Comparison of ENCODE assay signal across 37 cellular contexts in genomic region chr1:158208717-158209116, GRCh38. TPM values are rescaled to one million over a fixed set of nuclear protein-coding genes. Genes with fewer than 3 reads are reported as not detected.
"Had no signal": no experiment of that assay in that cellular context is flagged by ENCODE, and none has a peak within 500 bp of the region (broad histone marks: within the 10 kb centered on the region; RNA-seq: fewer than 3 reads in every experiment).

No MANE protein-coding gene starts in this region.

- H3K9me3 Mint-ChIP-seq: activated CD4-positive, alpha-beta T cell treated with anti-CD3 and anti-CD28 coated beads, Interleukin-2, amount 10 ng/mL, durations not matched to agents 7 days and 5 days; activated CD8-positive, alpha-beta T cell treated with anti-CD3 and anti-CD28 coated beads for 36 hours; activated T-cell treated with anti-CD3 and anti-CD28 coated beads, Interleukin-2, amount 50 U/mL, for 4 hours; activated T-helper 17 cell treated with anti-CD3 and anti-CD28 coated beads, Interleukin-2, amount 50 U/mL, for 72 hours; central memory CD8-positive, alpha-beta T cell had no signal

- H3K4me3 Mint-ChIP-seq: activated CD4-positive, alpha-beta T cell treated with anti-CD3 and anti-CD28 coated beads, Interleukin-2, amount 10 ng/mL, durations not matched to agents 7 days and 5 days; activated CD8-positive, alpha-beta T cell treated with anti-CD3 and anti-CD28 coated beads for 36 hours; activated naive CD8-positive, alpha-beta T cell; activated T-cell treated with anti-CD3 and anti-CD28 coated beads, Interleukin-2, amount 50 U/mL, for 4 hours; activated T-helper 17 cell treated with anti-CD3 and anti-CD28 coated beads, Interleukin-2, amount 50 U/mL, for 72 hours; central memory CD8-positive, alpha-beta T cell had no signal

- H3K36me3 ChIP-seq: brain microvascular endothelial cell, esophagus squamous epithelium, gastroesophageal sphincter had no signal

- H3K27ac ChIP-seq: brain microvascular endothelial cell, epithelial cell of prostate, esophagus squamous epithelium, gastroesophageal sphincter had no signal

- DNase-seq: activated CD4-positive, alpha-beta T cell treated with anti-CD3 and anti-CD28 coated beads for 1 hour; activated CD4-positive, alpha-beta T cell treated with anti-CD3 and anti-CD28 coated beads for 4 hours; activated CD4-positive, alpha-beta T cell treated with anti-CD3 and anti-CD28 coated beads, Interleukin-2, amount 10 ng/mL, durations not matched to agents 7 days and 5 days; activated CD4-positive, alpha-beta T cell treated with anti-CD3 and anti-CD28 coated beads, Interleukin-2, amount 50 U/mL, for 4 hours; activated CD8-positive, alpha-beta memory T cell treated with anti-CD3 and anti-CD28 coated beads for 24 hours; activated CD8-positive, alpha-beta T cell treated with anti-CD3 and anti-CD28 coated beads for 36 hours; activated effector memory CD4-positive, alpha-beta T cell treated with Interleukin-2 at 50 U/mL for 16 hours; activated gamma-delta T cell treated with Interleukin-2 at 50 U/mL for 16 hours; activated naive CD4-positive, alpha-beta T cell treated with anti-CD3 and anti-CD28 coated beads, Interleukin-2, amount 50 U/mL, for 16 hours; activated naive CD4-positive, alpha-beta T cell treated with Interleukin-2 at 50 U/mL for 16 hours; activated T-cell treated with anti-CD3 and anti-CD28 coated beads, Interleukin-2, amount 50 U/mL, for 4 hours; amniotic stem cell; anterior cingulate cortex; brain microvascular endothelial cell; cortex of kidney; dermis blood vessel endothelial cell; effector CD8-positive, alpha-beta T cell; esophagus squamous epithelium; foreskin melanocyte; head of caudate nucleus; T-helper 2 cell had no signal

- H3K27ac Mint-ChIP-seq: activated CD4-positive, alpha-beta T cell treated with anti-CD3 and anti-CD28 coated beads, Interleukin-2, amount 10 ng/mL, durations not matched to agents 7 days and 5 days; activated CD8-positive, alpha-beta T cell treated with anti-CD3 and anti-CD28 coated beads for 36 hours; activated naive CD8-positive, alpha-beta T cell; activated T-helper 17 cell treated with anti-CD3 and anti-CD28 coated beads, Interleukin-2, amount 50 U/mL, for 72 hours had no signal

- H3K4me1 ChIP-seq: esophagus squamous epithelium, gastroesophageal sphincter had no signal

- H3K9me3 ChIP-seq: esophagus squamous epithelium, gastroesophageal sphincter had no signal

- H3K4me3 ChIP-seq: esophagus squamous epithelium, gastroesophageal sphincter had no signal

- FAIRE-seq: astrocyte, bronchial epithelial cell, colon, endometrium, endothelial cell of umbilical vein had no signal

- H3K27me3 ChIP-seq: brain microvascular endothelial cell had no signal

- H3K36me3 Mint-ChIP-seq: activated naive CD8-positive, alpha-beta T cell had no signal

RNA-seq across cellular contexts. Expression of gene CD1D, which starts 28.0 kb away (rescaled TPM):
- total RNA-seq: activated CD4-positive, alpha-beta T cell treated with anti-CD3 and anti-CD28 coated beads, Interleukin-2, amount 10 ng/mL, durations not matched to agents 7 days and 5 days; activated CD8-positive, alpha-beta T cell treated with anti-CD3 and anti-CD28 coated beads for 36 hours; activated T-cell treated with anti-CD3 and anti-CD28 coated beads, Interleukin-2, amount 50 U/mL, for 4 hours; activated T-helper 17 cell treated with anti-CD3 and anti-CD28 coated beads, Interleukin-2, amount 50 U/mL, for 72 hours; chondrocyte; dermis blood vessel endothelial cell; endothelial cell of umbilical vein; T-helper 1 cell treated with Interleukin-12 subunit alpha and Interleukin-12 subunit beta and Interleukin-4 antibody, amounts not matched to agents 30 ng/mL and 1 ng/mL, for 36 hours had no signal
- polyA plus RNA-seq: endothelial cell of umbilical vein, fibroblast of lung had no signal

RNA-seq across cellular contexts. Expression of gene CD1A, which starts 45.5 kb away (rescaled TPM):
- total RNA-seq: activated T-cell treated with anti-CD3 and anti-CD28 coated beads, Interleukin-2, amount 50 U/mL, for 4 hours; activated T-helper 17 cell treated with anti-CD3 and anti-CD28 coated beads, Interleukin-2, amount 50 U/mL, for 72 hours; astrocyte; bronchial epithelial cell; cardiac septum; chondrocyte; dermis blood vessel endothelial cell; endothelial cell of umbilical vein; fibroblast of lung; fibroblast of villous mesenchyme; gastroesophageal sphincter; glomerular endothelial cell had no signal
- polyA plus RNA-seq: endothelial cell of umbilical vein, fibroblast of lung had no signal
